In the genomic region with DNA sequence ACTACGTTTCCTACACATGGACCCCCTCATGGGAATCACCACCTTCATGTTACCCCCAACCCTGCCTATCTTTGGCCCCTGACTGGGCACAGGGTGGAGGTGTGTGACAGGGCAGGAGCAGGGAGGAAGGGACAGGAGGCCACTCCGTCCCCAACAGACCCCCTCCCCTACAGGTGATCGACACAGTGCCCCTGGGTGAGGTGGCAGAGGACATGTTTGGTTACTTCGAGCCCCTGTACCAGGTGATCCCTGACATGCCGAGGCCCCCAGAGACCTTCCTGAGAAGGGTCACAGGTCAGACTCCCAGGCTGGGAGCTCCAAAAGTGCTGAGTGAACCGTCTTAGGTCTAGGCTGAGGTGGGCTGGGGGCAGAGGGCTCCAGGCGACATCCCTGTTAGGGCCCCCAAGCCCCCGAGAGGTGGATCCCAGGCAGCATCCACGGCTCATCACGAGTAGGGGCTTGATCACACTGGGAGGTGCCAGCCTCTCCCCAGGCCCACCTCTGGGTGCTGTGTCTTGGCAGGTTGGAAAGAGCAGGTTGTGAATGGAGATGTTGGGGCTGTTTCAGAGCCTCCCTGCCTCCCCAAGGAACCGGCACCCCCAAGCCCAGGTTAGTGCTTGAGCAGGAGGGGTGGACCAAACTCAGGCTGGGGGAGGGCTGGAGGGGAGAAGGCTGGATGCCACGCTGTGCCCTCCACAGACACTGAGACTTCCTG, we compare ENCODE assay signal across 1 cellular context.
TF ChIP-seq lines count a peak whose summit lies in the region.

No MANE protein-coding gene starts in this region.

TF ChIP-seq in liver, 16 proteins besides CTCF, POLR2A, EP300 and RAD21:
- TF ChIP-seq RXRA (IDR thresholded peaks at IDR 0.05) (no peak), FOXA2 (IDR thresholded peaks at IDR 0.05) (no peak), TAF1 (conservative IDR thresholded peaks at IDR 0.05) (no peak), GABPA (IDR thresholded peaks at IDR 0.05 in 1 of 2, conservative IDR thresholded peaks at IDR 0.05 in 1 of 2) (no peak), HNF4A (conservative IDR thresholded peaks at IDR 0.05) (no peak)
- TF ChIP-seq, protein P1, sequence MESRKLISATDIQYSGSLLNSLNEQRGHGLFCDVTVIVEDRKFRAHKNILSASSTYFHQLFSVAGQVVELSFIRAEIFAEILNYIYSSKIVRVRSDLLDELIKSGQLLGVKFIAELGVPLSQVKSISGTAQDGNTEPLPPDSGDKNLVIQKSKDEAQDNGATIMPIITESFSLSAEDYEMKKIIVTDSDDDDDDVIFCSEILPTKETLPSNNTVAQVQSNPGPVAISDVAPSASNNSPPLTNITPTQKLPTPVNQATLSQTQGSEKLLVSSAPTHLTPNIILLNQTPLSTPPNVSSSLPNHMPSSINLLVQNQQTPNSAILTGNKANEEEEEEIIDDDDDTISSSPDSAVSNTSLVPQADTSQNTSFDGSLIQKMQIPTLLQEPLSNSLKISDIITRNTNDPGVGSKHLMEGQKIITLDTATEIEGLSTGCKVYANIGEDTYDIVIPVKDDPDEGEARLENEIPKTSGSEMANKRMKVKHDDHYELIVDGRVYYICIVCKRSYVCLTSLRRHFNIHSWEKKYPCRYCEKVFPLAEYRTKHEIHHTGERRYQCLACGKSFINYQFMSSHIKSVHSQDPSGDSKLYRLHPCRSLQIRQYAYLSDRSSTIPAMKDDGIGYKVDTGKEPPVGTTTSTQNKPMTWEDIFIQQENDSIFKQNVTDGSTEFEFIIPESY (IDR thresholded peaks at IDR 0.05), result no peak
- TF ChIP-seq, protein P2, sequence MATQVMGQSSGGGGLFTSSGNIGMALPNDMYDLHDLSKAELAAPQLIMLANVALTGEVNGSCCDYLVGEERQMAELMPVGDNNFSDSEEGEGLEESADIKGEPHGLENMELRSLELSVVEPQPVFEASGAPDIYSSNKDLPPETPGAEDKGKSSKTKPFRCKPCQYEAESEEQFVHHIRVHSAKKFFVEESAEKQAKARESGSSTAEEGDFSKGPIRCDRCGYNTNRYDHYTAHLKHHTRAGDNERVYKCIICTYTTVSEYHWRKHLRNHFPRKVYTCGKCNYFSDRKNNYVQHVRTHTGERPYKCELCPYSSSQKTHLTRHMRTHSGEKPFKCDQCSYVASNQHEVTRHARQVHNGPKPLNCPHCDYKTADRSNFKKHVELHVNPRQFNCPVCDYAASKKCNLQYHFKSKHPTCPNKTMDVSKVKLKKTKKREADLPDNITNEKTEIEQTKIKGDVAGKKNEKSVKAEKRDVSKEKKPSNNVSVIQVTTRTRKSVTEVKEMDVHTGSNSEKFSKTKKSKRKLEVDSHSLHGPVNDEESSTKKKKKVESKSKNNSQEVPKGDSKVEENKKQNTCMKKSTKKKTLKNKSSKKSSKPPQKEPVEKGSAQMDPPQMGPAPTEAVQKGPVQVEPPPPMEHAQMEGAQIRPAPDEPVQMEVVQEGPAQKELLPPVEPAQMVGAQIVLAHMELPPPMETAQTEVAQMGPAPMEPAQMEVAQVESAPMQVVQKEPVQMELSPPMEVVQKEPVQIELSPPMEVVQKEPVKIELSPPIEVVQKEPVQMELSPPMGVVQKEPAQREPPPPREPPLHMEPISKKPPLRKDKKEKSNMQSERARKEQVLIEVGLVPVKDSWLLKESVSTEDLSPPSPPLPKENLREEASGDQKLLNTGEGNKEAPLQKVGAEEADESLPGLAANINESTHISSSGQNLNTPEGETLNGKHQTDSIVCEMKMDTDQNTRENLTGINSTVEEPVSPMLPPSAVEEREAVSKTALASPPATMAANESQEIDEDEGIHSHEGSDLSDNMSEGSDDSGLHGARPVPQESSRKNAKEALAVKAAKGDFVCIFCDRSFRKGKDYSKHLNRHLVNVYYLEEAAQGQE (IDR thresholded peaks at IDR 0.05), result no peak
